In the genomic region with DNA sequence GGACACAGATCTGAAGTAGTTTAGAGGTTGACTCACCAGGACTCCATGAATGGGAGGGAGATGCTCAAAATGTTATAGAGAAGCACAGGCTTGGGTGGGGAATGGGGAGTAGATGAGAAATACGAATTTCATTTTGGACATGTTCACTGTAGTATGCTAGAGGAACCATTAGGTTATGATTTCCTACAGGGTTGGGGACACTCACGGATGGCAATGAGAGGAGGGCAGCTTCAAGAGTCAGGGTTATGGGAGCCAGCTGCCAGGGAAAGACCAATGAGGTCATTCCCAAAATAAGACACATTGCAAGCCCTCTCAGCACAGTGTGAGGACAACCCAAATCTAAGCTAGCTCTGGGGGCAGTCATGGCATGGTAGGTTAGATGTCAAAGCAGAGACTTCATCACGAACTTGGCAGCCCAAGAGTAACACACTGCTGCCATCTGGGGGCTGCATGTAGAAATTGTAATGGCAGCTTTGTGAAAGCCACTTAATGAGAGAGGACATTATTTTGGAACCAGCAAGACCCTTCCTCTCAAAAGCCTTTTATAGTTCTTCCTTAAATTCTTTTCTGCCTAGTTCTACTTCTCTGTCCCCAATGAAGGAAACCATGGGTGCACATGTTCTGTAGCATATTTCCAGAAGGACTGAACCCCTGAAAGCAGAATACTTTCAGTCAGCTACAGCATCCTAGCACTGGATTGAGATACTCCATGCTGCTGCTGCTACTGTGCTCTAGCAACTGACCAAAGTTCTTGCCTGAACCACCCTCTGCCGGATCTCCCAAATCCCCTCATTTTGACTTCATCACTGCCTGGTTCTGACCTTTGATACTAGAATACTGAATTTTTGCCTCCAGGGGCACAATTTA, we compare ENCODE assay signal across 1 cellular context.
TF ChIP-seq lines count a peak whose summit lies in the region.

No MANE protein-coding gene starts in this region.

TF ChIP-seq in HepG2, 621 proteins besides CTCF, POLR2A, EP300 and RAD21 (continued from another document):
- TF ChIP-seq, protein P1, sequence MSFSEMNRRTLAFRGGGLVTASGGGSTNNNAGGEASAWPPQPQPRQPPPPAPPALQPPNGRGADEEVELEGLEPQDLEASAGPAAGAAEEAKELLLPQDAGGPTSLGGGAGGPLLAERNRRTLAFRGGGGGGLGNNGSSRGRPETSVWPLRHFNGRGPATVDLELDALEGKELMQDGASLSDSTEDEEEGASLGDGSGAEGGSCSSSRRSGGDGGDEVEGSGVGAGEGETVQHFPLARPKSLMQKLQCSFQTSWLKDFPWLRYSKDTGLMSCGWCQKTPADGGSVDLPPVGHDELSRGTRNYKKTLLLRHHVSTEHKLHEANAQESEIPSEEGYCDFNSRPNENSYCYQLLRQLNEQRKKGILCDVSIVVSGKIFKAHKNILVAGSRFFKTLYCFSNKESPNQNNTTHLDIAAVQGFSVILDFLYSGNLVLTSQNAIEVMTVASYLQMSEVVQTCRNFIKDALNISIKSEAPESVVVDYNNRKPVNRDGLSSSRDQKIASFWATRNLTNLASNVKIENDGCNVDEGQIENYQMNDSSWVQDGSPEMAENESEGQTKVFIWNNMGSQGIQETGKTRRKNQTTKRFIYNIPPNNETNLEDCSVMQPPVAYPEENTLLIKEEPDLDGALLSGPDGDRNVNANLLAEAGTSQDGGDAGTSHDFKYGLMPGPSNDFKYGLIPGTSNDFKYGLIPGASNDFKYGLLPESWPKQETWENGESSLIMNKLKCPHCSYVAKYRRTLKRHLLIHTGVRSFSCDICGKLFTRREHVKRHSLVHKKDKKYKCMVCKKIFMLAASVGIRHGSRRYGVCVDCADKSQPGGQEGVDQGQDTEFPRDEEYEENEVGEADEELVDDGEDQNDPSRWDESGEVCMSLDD (CRISPR knock-in tag; IDR thresholded peaks at IDR 0.05; ENCODE audit: borderline replicate concordance): no peak
- peak; percentile 90 for TF ChIP-seq SMC3 (IDR thresholded peaks at IDR 0.05; ENCODE audit: low read length)
